ENCODE assay signal across 8 cellular contexts in the genomic region with DNA sequence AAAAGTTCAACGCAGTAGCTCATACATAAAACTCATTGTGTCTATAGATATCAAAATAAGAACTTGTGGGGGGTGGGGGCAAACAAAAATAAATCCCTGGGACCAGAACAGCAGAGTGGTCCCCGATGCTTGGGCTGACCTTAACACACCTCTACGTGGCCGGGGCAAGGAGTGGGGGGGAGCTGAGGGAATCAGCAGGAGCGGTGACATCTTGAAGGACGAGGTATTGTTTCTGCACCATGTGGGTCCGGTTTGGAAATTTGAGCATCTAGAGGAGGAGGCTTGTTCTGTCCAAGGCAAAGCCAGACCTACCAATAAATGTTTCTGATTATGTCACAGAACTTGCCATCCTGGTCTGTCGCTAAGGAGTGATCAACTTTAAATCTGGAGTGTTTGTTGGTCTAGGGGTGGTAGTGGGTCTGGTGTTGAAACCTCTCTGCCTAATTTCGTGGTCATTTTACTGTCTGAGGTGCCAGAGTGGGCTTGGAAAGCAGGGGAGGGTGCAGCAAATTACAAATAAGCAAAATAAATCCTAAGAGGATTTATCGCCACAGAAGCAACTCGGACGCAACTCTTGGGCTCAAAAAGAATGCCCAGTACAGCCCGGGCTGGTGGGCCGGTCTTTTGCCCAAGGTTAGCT. TPM values are rescaled to one million over a fixed set of nuclear protein-coding genes. Genes with fewer than 3 reads are reported as not detected.
DNase-seq lines count a peak whose midpoint lies in the region; FAIRE-seq and TF ChIP-seq lines count a peak whose summit lies in the region.

No MANE protein-coding gene starts in this region.

- H3K9me3 Mint-ChIP-seq in mesothelial cell of epicardium, result no peaks in the 10 kb centered on the region

- TF ChIP-seq CTCF in AG04449 (IDR thresholded peaks at IDR 0.05; ENCODE audit: insufficient read depth, low read length, missing control alignments) (no peak), bronchial epithelial cell (IDR thresholded peaks at IDR 0.05; ENCODE audit: insufficient read depth, low read length, severe bottlenecking) (no peak), mesothelial cell of epicardium (IDR thresholded peaks at IDR 0.05; ENCODE audit: unreplicated experiment) (no peak)

- H3K36me3 ChIP-seq in HUES64 (ENCODE audit: insufficient read depth, low read length) (no peaks in the 10 kb centered on the region), bronchial epithelial cell (ENCODE audit: control insufficient read depth, insufficient read depth, low read length) (no peaks in the 10 kb centered on the region)

- FAIRE-seq in bronchial epithelial cell (lab: Jason Lieb, UNC), result no peak

- peaks cover 5% of the 10 kb centered on the region for H3K27me3 Mint-ChIP-seq in mesothelial cell of epicardium (ENCODE audit: low read depth)

- DNase-seq in AG04449 (ENCODE audit: low read depth, low spot score), result no peak
- no peak for DNase-seq in bronchial epithelial cell (ENCODE audit: low read depth)
- no peak for DNase-seq in mesothelial cell of epicardium (ENCODE audit: low spot score in 2 of 2, unreplicated experiment in 2 of 2)
- DNase-seq in CD1c-positive myeloid dendritic cell (ENCODE audit: extremely low spot score), result no peak
- no peak for DNase-seq in posterior vena cava (ENCODE audit: low spot score)
- DNase-seq in MV-4-11 (lab: John Stamatoyannopoulos, UW), result no peak
- DNase-seq in SKM-1 treated with dmso at 0.1 percent for 144 hours (lab: John Stamatoyannopoulos, UW; ENCODE audit: unreplicated experiment), result no peak

- H3K36me3 Mint-ChIP-seq in mesothelial cell of epicardium, result no peaks in the 10 kb centered on the region

- H3K27me3 ChIP-seq in HUES64 (ENCODE audit: insufficient read depth, low read length), result peaks cover 20% of the 10 kb centered on the region
- no peaks in the 10 kb centered on the region for H3K27me3 ChIP-seq in bronchial epithelial cell (ENCODE audit: control insufficient read depth, insufficient read depth, low read length)

- no peak overlapping the region; the same call in 1 of the 2 replicates for H3K27ac ChIP-seq in HUES64 (ENCODE audit: low read depth, low read length)

- CTCF ChIA-PET in AG04449 (lab: Yijun Ruan, JAX), result interaction anchor here (1.1 kb wide), 1 partner anchor 10 kb away, joined by 3 read pairs; no protein-coding TSS in a partner anchor

- H3K27ac Mint-ChIP-seq in mesothelial cell of epicardium, result peak overlapping the region; percentile 94

- H3K4me3 ChIP-seq in AG04449 (ENCODE audit: low read depth, low read length) (peak overlapping the region; percentile 85), HUES64 (ENCODE audit: low read length) (peak overlapping the region; percentile 88), bronchial epithelial cell (ENCODE audit: low read depth, low read length) (peak overlapping the region; percentile 92)

- intact Hi-C loops in posterior vena cava (cut with DNase I), result no loop called here

- peak overlapping the region; percentile 41 for H3K9ac ChIP-seq in HUES64 (ENCODE audit: low read depth, low read length)

- WGBS in HUES64, result 19% methylated on average over 13 of the region's 14 CpGs

- POLR2A ChIA-PET in AG04449 (lab: Yijun Ruan, JAX), result no interaction called here

- peak overlapping the region; percentile 88 for H3K4me3 Mint-ChIP-seq in mesothelial cell of epicardium

- peaks cover 42% of the 10 kb centered on the region for H3K4me1 ChIP-seq in HUES64 (ENCODE audit: insufficient read depth, low read length)

- H3K9me3 ChIP-seq in HUES64 (ENCODE audit: insufficient read depth, low read depth, low read length), result no peaks in the 10 kb centered on the region

- H3K4me1 Mint-ChIP-seq in mesothelial cell of epicardium, result peaks cover 40% of the 10 kb centered on the region

RNA-seq across cellular contexts. Expression of a gene that starts 0.8 kb away (rescaled TPM):
- polyA plus RNA-seq in HUES64 (2013, experiment 1 of 2), result 26.8 TPM
- 23.9 TPM for polyA plus RNA-seq in HUES64 (2013, experiment 2 of 2)
- total RNA-seq in bronchial epithelial cell (34.4 and 37.6 TPM in 2 replicates), mesothelial cell of epicardium (46.7 to 50.2 TPM (median 49.4 TPM) in 3 replicates), posterior vena cava (10 to 100 TPM; 25.6 to 28.2 TPM)
